21 cellular contexts compared by ENCODE assay signal in genomic region chr7:105719395-105719794, GRCh38.
DNase-seq lines count a peak whose midpoint lies in the region; ATAC-seq and TF ChIP-seq lines count a peak whose summit lies in the region.
"Had no signal": no experiment of that assay in that cellular context is flagged by ENCODE, and none has a peak within 500 bp of the region (broad histone marks: within the 10 kb centered on the region; RNA-seq: fewer than 3 reads in every experiment).

No MANE protein-coding gene starts in this region.

- H4K20me1 ChIP-seq in BLaER1 (no peaks in the 10 kb centered on the region), GM23338 (replicated peaks; ENCODE audit: insufficient read depth) (no peaks in the 10 kb centered on the region)

- DNase-seq in GM23338 (ENCODE audit: low spot score) (peak; percentile 35), NCI-H2227 treated with DMSO at 0.1 percent for 48 hours (lab: John Stamatoyannopoulos, UW) (peak; percentile 28), glutamatergic neuron (peak; percentile 43), tibial artery (no peak), NCI-H748 treated with DMSO at 0.1 percent for 48 hours (lab: John Stamatoyannopoulos, UW) (no peak)
- DNase-seq in activated CD4-positive, alpha-beta T cell treated with anti-CD3 and anti-CD28 coated beads, Interleukin-2, amount 50 U/mL, for 1 hour, result no peak
- no peak for DNase-seq in effector memory CD8-positive, alpha-beta T cell
- DNase-seq: activated CD4-positive, alpha-beta memory T cell treated with anti-CD3 and anti-CD28 coated beads for 36 hours; CD8-positive, alpha-beta memory T cell; DMS79 treated with DMSO at 0.1 percent for 48 hours; effector CD8-positive, alpha-beta T cell; hippocampal formation; NCI-H1436 treated with DMSO at 0.1 percent for 48 hours; NCI-H446 treated with DMSO at 0.1 percent for 48 hours; stimulated activated CD4-positive, alpha-beta T cell treated with anti-CD3 and anti-CD28 coated beads, Interleukin-4, amount 100 ng/mL, for 1 hour; stimulated activated naive CD4-positive, alpha-beta T cell treated with Interleukin-2 at 50 U/mL for 16 hours had no signal

- 0 out of 2 replicates have a peak, but pooled peaks cover 8% of the 10 kb centered on the region for H3F3A ChIP-seq in GM23338 (replicated peaks; ENCODE audit: low read depth)

- H2AFZ ChIP-seq in GM23338, result no peak overlapping the region

- H3K27ac Mint-ChIP-seq in GM23338 (peak overlapping the region; percentile 72), glutamatergic neuron (ENCODE audit: unreplicated experiment) (peak overlapping the region; percentile 36)
- no peak overlapping the region for H3K27ac Mint-ChIP-seq in effector memory CD8-positive, alpha-beta T cell
- H3K27ac Mint-ChIP-seq: activated CD4-positive, alpha-beta memory T cell treated with anti-CD3 and anti-CD28 coated beads for 36 hours; T-helper 2 cell treated with Interferon-gamma antibody and Interleukin-4, amounts not matched to agents 5 μg/mL and 100 μg/mL, for 36 hours had no signal

- H3K27ac ChIP-seq in BLaER1 (no peak overlapping the region), GM23338 (ENCODE audit: low read depth) (peak overlapping the region; percentile 66; the same call in 1 of the 2 replicates), tibial artery (no peak overlapping the region)
- H3K27ac ChIP-seq: SK-N-MC had no signal

- no peaks in the 10 kb centered on the region for H3K36me3 ChIP-seq in BLaER1
- H3K36me3 ChIP-seq in GM23338 (ENCODE audit: insufficient read depth), result 0 out of 2 replicates have a peak, but pooled peaks cover 2% of the 10 kb centered on the region
- no peaks in the 10 kb centered on the region for H3K36me3 ChIP-seq in tibial artery
- H3K36me3 ChIP-seq: neutrophil had no signal

- peaks cover 16% of the 10 kb centered on the region for H3K4me1 ChIP-seq in BLaER1
- peaks cover 33% of the 10 kb centered on the region for H3K4me1 ChIP-seq in GM23338 (ENCODE audit: insufficient read depth)
- H3K4me1 ChIP-seq in tibial artery, result peaks cover 0 to 12% (median 3%) of the 10 kb centered on the region in 4 donors

- no peaks in the 10 kb centered on the region for H3K27me3 ChIP-seq in BLaER1
- H3K27me3 ChIP-seq in GM23338 (ENCODE audit: insufficient read depth), result no peaks in the 10 kb centered on the region
- no peaks in the 10 kb centered on the region for H3K27me3 ChIP-seq in tibial artery
- H3K27me3 ChIP-seq: neutrophil had no signal

- no peaks in the 10 kb centered on the region; the same call in 1 of the 2 replicates for H3K79me2 ChIP-seq in GM23338 (replicated peaks; ENCODE audit: insufficient read depth)

- H3K36me3 Mint-ChIP-seq in GM23338 (ENCODE audit: low read depth) (peaks cover 14% of the 10 kb centered on the region; the same call in 2 of the 3 replicates), glutamatergic neuron (ENCODE audit: unreplicated experiment) (no peaks in the 10 kb centered on the region)
- H3K36me3 Mint-ChIP-seq in effector memory CD8-positive, alpha-beta T cell (ENCODE audit: insufficient read depth), result peaks cover 2% of the 10 kb centered on the region
- H3K36me3 Mint-ChIP-seq: activated CD4-positive, alpha-beta memory T cell treated with anti-CD3 and anti-CD28 coated beads for 36 hours had no signal

- H3K9me3 Mint-ChIP-seq in GM23338 (peaks cover 4% of the 10 kb centered on the region; the same call in 2 of the 3 replicates), glutamatergic neuron (ENCODE audit: unreplicated experiment) (no peaks in the 10 kb centered on the region)
- no peaks in the 10 kb centered on the region for H3K9me3 Mint-ChIP-seq in effector memory CD8-positive, alpha-beta T cell
- H3K9me3 Mint-ChIP-seq: activated CD4-positive, alpha-beta memory T cell treated with anti-CD3 and anti-CD28 coated beads for 36 hours; CD8-positive, alpha-beta memory T cell; T-helper 2 cell treated with Interferon-gamma antibody and Interleukin-4, amounts not matched to agents 5 μg/mL and 100 μg/mL, for 36 hours had no signal

- H3K4me1 Mint-ChIP-seq in GM23338 (peaks cover 42% of the 10 kb centered on the region), glutamatergic neuron (ENCODE audit: low read depth, unreplicated experiment) (peaks cover 24% of the 10 kb centered on the region)
- peaks cover 0 to 4% of the 10 kb centered on the region in 2 donors for H3K4me1 Mint-ChIP-seq in effector memory CD8-positive, alpha-beta T cell (ENCODE audit: low read depth in 2 of 2)
- H3K4me1 Mint-ChIP-seq: CD8-positive, alpha-beta memory T cell had no signal

- H3K4me3 ChIP-seq in BLaER1 (no peak overlapping the region), GM23338 (no peak overlapping the region), tibial artery (no peak overlapping the region)
- H3K4me3 ChIP-seq: SK-N-MC, smooth muscle cell had no signal

- ATAC-seq in GM23338, result peak; percentile 51
- no peak for ATAC-seq in effector memory CD8-positive, alpha-beta T cell (replicated peaks)

- H3K9ac ChIP-seq in BLaER1, result no peak overlapping the region

- H3K4me3 Mint-ChIP-seq in GM23338 (no peak overlapping the region), glutamatergic neuron (ENCODE audit: unreplicated experiment) (no peak overlapping the region)
- H3K4me3 Mint-ChIP-seq in effector memory CD8-positive, alpha-beta T cell, result no peak overlapping the region
- H3K4me3 Mint-ChIP-seq: activated CD4-positive, alpha-beta memory T cell treated with anti-CD3 and anti-CD28 coated beads for 36 hours; CD8-positive, alpha-beta memory T cell; T-helper 2 cell treated with Interferon-gamma antibody and Interleukin-4, amounts not matched to agents 5 μg/mL and 100 μg/mL, for 36 hours had no signal

- H3K4me2 ChIP-seq in BLaER1 (peak overlapping the region; percentile 60), GM23338 (peak overlapping the region; percentile 68)
- H3K4me2 ChIP-seq: smooth muscle cell had no signal

- intact Hi-C loops in tibial artery (cut with DNase I; ENCODE audit: low total_unique reads), result no loop called here

- H3K9me3 ChIP-seq in BLaER1 (no peaks in the 10 kb centered on the region), tibial artery (no peaks in the 10 kb centered on the region)
- H3K9me3 ChIP-seq: neutrophil had no signal

- no peaks in the 10 kb centered on the region for H3K9me2 ChIP-seq in GM23338 (ENCODE audit: insufficient read depth)

- H3K27me3 Mint-ChIP-seq in GM23338 (ENCODE audit: insufficient read depth, low read depth, poor library complexity) (peaks cover 13% of the 10 kb centered on the region), glutamatergic neuron (ENCODE audit: unreplicated experiment) (peaks cover 3% of the 10 kb centered on the region)
- no peaks in the 10 kb centered on the region for H3K27me3 Mint-ChIP-seq in effector memory CD8-positive, alpha-beta T cell
- H3K27me3 Mint-ChIP-seq: activated CD4-positive, alpha-beta memory T cell treated with anti-CD3 and anti-CD28 coated beads for 36 hours; CD8-positive, alpha-beta memory T cell had no signal

- TF ChIP-seq CTCF in GM23338 (conservative IDR thresholded peaks at IDR 0.05; ENCODE audit: low read depth in 2 of 2) (no peak), glutamatergic neuron (IDR thresholded peaks at IDR 0.05; ENCODE audit: partially characterized antibody, unreplicated experiment) (no peak), tibial artery (IDR thresholded peaks at IDR 0.05) (no peak)

TF ChIP-seq in GM23338, 12 proteins besides CTCF, POLR2A, EP300 and RAD21 (continues in another document):
- TF ChIP-seq NANOG (IDR thresholded peaks at IDR 0.05; ENCODE audit: borderline replicate concordance) (no peak), REST (IDR thresholded peaks at IDR 0.05; ENCODE audit: unreplicated experiment) (no peak)

Comparison
In these comparisons a context has a peak if more than half of its experiments do, and no peak if none do; other contexts are left out.
1. DNase-seq: peak in GM23338 (single experiment), NCI-H2227 treated with DMSO at 0.1 percent for 48 hours (single experiment) and glutamatergic neuron (single experiment); none in activated CD4-positive, alpha-beta T cell treated with anti-CD3 and anti-CD28 coated beads, Interleukin-2, amount 50 U/mL, for 1 hour (single experiment), tibial artery (0 of 2), NCI-H748 treated with DMSO at 0.1 percent for 48 hours (single experiment) and effector memory CD8-positive, alpha-beta T cell (0 of 3).
2. H3K27ac Mint-ChIP-seq: peak in GM23338 (single experiment) and glutamatergic neuron (single experiment); none in effector memory CD8-positive, alpha-beta T cell (0 of 2).